ENCODE assay signal across 14 cellular contexts in the genomic region with DNA sequence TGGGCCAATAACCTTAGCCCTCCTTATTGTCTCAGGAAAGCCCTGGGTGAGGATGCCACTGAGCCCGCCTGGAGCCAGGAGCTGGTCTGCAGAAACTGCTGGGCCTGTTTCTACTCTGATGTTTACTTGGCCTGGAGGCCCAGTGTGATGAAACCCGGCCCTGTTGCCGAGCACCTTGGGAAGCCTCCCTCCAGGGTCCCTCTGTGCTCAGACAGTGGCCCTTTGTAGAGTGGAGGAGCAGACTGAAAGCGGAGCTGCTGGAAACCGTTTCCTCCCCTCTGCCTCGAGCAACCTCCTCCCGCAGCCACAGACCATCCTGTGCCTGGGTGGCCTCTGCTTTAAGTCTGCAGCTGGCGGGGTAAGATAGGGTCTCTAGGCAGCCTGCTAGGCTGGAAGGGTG.
DNase-seq lines count a peak whose midpoint lies in the region; ATAC-seq and TF ChIP-seq lines count a peak whose summit lies in the region.
"Had no signal": no experiment of that assay in that cellular context is flagged by ENCODE, and none has a peak within 500 bp of the region (broad histone marks: within the 10 kb centered on the region; RNA-seq: fewer than 3 reads in every experiment).

No MANE protein-coding gene starts in this region.

- no peaks in the 10 kb centered on the region for H3K4me1 ChIP-seq in right cardiac atrium (ENCODE audit: control insufficient read depth, insufficient read depth, low read length)
- H3K4me1 ChIP-seq in left ventricle myocardium inferior = peaks cover 2% of the 10 kb centered on the region
- peaks cover 6% of the 10 kb centered on the region for H3K4me1 ChIP-seq in mesodermal cell (ENCODE audit: control insufficient read depth, insufficient read depth, low read length, poor library complexity, severe bottlenecking)

- H3K4me3 ChIP-seq in right cardiac atrium (ENCODE audit: low read length) (no peak overlapping the region), left ventricle myocardium inferior (no peak overlapping the region), mesodermal cell (ENCODE audit: extremely low read depth, insufficient read depth, low read length, poor library complexity, severe bottlenecking) (no peak overlapping the region)
- H3K4me3 ChIP-seq: SK-N-MC, smooth muscle cell, suprapubic skin had no signal

- H3K9me3 ChIP-seq in right cardiac atrium (ENCODE audit: control insufficient read depth, low read length) = no peaks in the 10 kb centered on the region
- no peaks in the 10 kb centered on the region for H3K9me3 ChIP-seq in left ventricle myocardium inferior (replicated peaks)
- H3K9me3 ChIP-seq in mesodermal cell (ENCODE audit: control insufficient read depth, low read length) = no peaks in the 10 kb centered on the region
- H3K9me3 ChIP-seq: suprapubic skin had no signal

- 43% methylated on average over 8 of the region's 8 CpGs for WGBS in right cardiac atrium
- 28 to 39% methylated on average over 3 of the region's 8 CpGs for WGBS in mesodermal cell (ENCODE audit: insufficient coverage in 2 of 2), 2 experiments

- no peaks in the 10 kb centered on the region for H3K27me3 ChIP-seq in right cardiac atrium (ENCODE audit: control insufficient read depth, insufficient read depth)
- H3K27me3 ChIP-seq in left ventricle myocardium inferior (ENCODE audit: low read depth) = peaks cover 4% of the 10 kb centered on the region
- H3K27me3 ChIP-seq: brain microvascular endothelial cell, suprapubic skin had no signal

- no peak for TF ChIP-seq CTCF in left ventricle myocardium inferior (IDR thresholded peaks at IDR 0.05; ENCODE audit: borderline replicate concordance)

- DNase-seq in right cardiac atrium (peak in 2 of 3 donors; percentile 26 to 48), left ventricle myocardium inferior (no peak), NCI-H1048 (lab: John Stamatoyannopoulos, UW) (no peak)
- DNase-seq in stimulated activated CD4-positive, alpha-beta T cell treated with anti-CD3 and anti-CD28 coated beads, Interleukin-2, amount 100 ng/mL, for 24 hours = no peak
- no peak for DNase-seq in activated CD4-positive, alpha-beta T cell treated with anti-CD3 and anti-CD28 coated beads, Interleukin-2, amount 50 U/mL, for 48 hours
- DNase-seq: activated effector memory CD4-positive, alpha-beta T cell treated with Interleukin-2 at 50 U/mL for 16 hours; brain microvascular endothelial cell had no signal

- intact Hi-C loops in right cardiac atrium (cut with DNase I) = no loop called here
- intact Hi-C loops in left ventricle myocardium inferior (cut with micrococcal nuclease) = no loop called here

- H3K36me3 ChIP-seq in left ventricle myocardium inferior = no peaks in the 10 kb centered on the region
- H3K36me3 ChIP-seq in mesodermal cell (ENCODE audit: control insufficient read depth, insufficient read depth, low read length) = no peaks in the 10 kb centered on the region
- H3K36me3 ChIP-seq: brain microvascular endothelial cell, suprapubic skin had no signal

- H3K27ac ChIP-seq in right cardiac atrium (ENCODE audit: low read length) (no peak overlapping the region), left ventricle myocardium inferior (replicated peaks) (no peak overlapping the region), cingulate gyrus (ENCODE audit: low read depth, low read length) (peak overlapping the region; percentile 15), mesodermal cell (ENCODE audit: low read depth, low read length, severe bottlenecking) (peak overlapping the region; percentile 41)
- H3K27ac ChIP-seq: brain microvascular endothelial cell, HL-60, SK-N-MC, suprapubic skin had no signal

- ATAC-seq in right cardiac atrium (peak in 1 of 2 donors; percentile 44), GM19351 (IDR thresholded peaks at IDR 0.05; ENCODE audit: unreplicated experiment) (no peak)

Comparison
In these comparisons a context has a peak if more than half of its experiments do, and no peak if none do; other contexts are left out.
1. DNase-seq: peak in right cardiac atrium (2 of 3); none in left ventricle myocardium inferior (single experiment), NCI-H1048 (single experiment), stimulated activated CD4-positive, alpha-beta T cell treated with anti-CD3 and anti-CD28 coated beads, Interleukin-2, amount 100 ng/mL, for 24 hours (0 of 2) and activated CD4-positive, alpha-beta T cell treated with anti-CD3 and anti-CD28 coated beads, Interleukin-2, amount 50 U/mL, for 48 hours (0 of 2).
2. H3K27ac ChIP-seq: peak in cingulate gyrus (single experiment) and mesodermal cell (single experiment); none in right cardiac atrium (single experiment) and left ventricle myocardium inferior (single experiment).